ENCODE assay signal across 9 cellular contexts in the genomic region with DNA sequence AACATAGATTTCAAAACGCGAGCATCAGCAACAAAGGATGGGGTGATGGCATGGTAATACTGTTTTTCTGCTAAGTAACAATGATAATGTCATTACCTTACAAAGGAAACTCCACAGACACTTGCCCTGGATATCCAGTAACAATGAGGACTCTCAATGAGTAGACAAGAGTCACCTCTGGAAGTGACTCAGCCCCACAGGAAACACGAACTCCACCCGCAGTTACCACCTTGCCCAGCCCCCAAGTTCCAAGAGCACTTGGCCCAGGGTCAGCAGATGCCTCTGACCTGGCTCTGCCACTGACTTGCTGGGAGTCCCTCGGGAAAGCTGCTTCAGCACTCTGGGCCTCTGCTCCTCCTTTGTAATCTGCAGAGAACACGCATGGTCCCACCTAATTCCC.
DNase-seq lines count a peak whose midpoint lies in the region; ATAC-seq lines count a peak whose summit lies in the region.
"Had no signal": no experiment of that assay in that cellular context is flagged by ENCODE, and none has a peak within 500 bp of the region (broad histone marks: within the 10 kb centered on the region; RNA-seq: fewer than 3 reads in every experiment).

No MANE protein-coding gene starts in this region.

- H3K4me1 Mint-ChIP-seq in effector memory CD8-positive, alpha-beta T cell (ENCODE audit: low read depth in 2 of 2): peaks cover 39 to 54% of the 10 kb centered on the region in 2 donors

- H3K9me3 Mint-ChIP-seq in effector memory CD8-positive, alpha-beta T cell: no peaks in the 10 kb centered on the region

- ATAC-seq in effector memory CD8-positive, alpha-beta T cell (replicated peaks): peak; percentile 80
- ATAC-seq in GM21576 (IDR thresholded peaks at IDR 0.05; ENCODE audit: unreplicated experiment): no peak

- peak overlapping the region; percentile 92 to 93 for H3K27ac Mint-ChIP-seq in effector memory CD8-positive, alpha-beta T cell

- peak; percentile 88 for DNase-seq in HT1080 (ENCODE audit: low read depth)
- peak; percentile 6 to 23 for DNase-seq in activated CD4-positive, alpha-beta T cell treated with anti-CD3 and anti-CD28 coated beads, Interleukin-2, amount 50 U/mL, for 4 hours
- peak; percentile 5 to 29 (median 18) for DNase-seq in effector memory CD8-positive, alpha-beta T cell
- peak; percentile 5 to 33 (median 21) for DNase-seq in stimulated activated CD4-positive, alpha-beta T cell treated with anti-CD3 and anti-CD28 coated beads, TNF-alpha, amount 100 ng/mL, for 24 hours (ENCODE audit: low read depth in 3 of 3)
- no peak for DNase-seq in retina
- DNase-seq in ureter (ENCODE audit: low spot score): no peak
- DNase-seq in NCI-H2107 (lab: John Stamatoyannopoulos, UW): no peak
- DNase-seq: NCI-H1092 treated with DMSO at 0.1 percent for 48 hours had no signal

- H3K36me3 Mint-ChIP-seq in effector memory CD8-positive, alpha-beta T cell (ENCODE audit: insufficient read depth): peaks cover 24% of the 10 kb centered on the region

- H3K4me3 Mint-ChIP-seq in effector memory CD8-positive, alpha-beta T cell: peak overlapping the region; percentile 58 to 63

- H3K27me3 Mint-ChIP-seq in effector memory CD8-positive, alpha-beta T cell: no peaks in the 10 kb centered on the region

Comparison
In these comparisons a context has a peak if more than half of its experiments do, and no peak if none do; other contexts are left out.
1. DNase-seq: peak in HT1080 (single experiment), activated CD4-positive, alpha-beta T cell treated with anti-CD3 and anti-CD28 coated beads, Interleukin-2, amount 50 U/mL, for 4 hours (2 of 2), effector memory CD8-positive, alpha-beta T cell (3 of 3) and stimulated activated CD4-positive, alpha-beta T cell treated with anti-CD3 and anti-CD28 coated beads, TNF-alpha, amount 100 ng/mL, for 24 hours (3 of 3); none in retina (single experiment), ureter (single experiment) and NCI-H2107 (single experiment).